In genomic region chr3:75101329-75102147, GRCh38 we compare ENCODE assay signal across 25 cellular contexts.
A peak's percentile ranks its signal among the peaks of the same experiment; 100 is the strongest.
DNase-seq lines count a peak whose midpoint lies in the region; ATAC-seq, FAIRE-seq and TF ChIP-seq lines count a peak whose summit lies in the region.
"Had no signal": no experiment of that assay in that cellular context is flagged by ENCODE, and none has a peak within 500 bp of the region (broad histone marks: within the 10 kb centered on the region; RNA-seq: fewer than 3 reads in every experiment).

No MANE protein-coding gene starts in this region.

- no peak for FAIRE-seq in urothelium cell line (lab: Jason Lieb, UNC)
- FAIRE-seq: TTC549 had no signal

- DNase-seq in natural killer cell (peak; percentile 11), epithelial cell of esophagus (ENCODE audit: low read depth) (peak; percentile 8), left lung (peak; percentile 24 to 34), urothelium cell line (ENCODE audit: low spot score) (peak; percentile 3), NCI-H2196 (lab: John Stamatoyannopoulos, UW; ENCODE audit: unreplicated experiment) (no peak), PC-9 (no peak)
- no peak for DNase-seq in natural killer cell treated with Interleukin-12 subunit alpha and Interleukin-12 subunit beta and Interleukin-15 and Interleukin-18, amount 100 ng/mL, for 72 hours (ENCODE audit: low spot score)
- DNase-seq: 8988T; activated CD4-positive, alpha-beta T cell treated with anti-CD3 and anti-CD28 coated beads for 4 hours; activated CD8-positive, alpha-beta memory T cell treated with anti-CD3 and anti-CD28 coated beads, Interleukin-2, amount 50 U/mL, for 4 hours; colonic mucosa; foreskin fibroblast; lower lobe of right lung; MV-4-11; NCI-H2029 treated with DMSO at 0.1 percent for 48 hours; NCI-H526; psoas muscle; Right ventricle myocardium superior; SW 1271; uterus had no signal

- H3K4me2 ChIP-seq in PC-9: no peak overlapping the region

- no peaks in the 10 kb centered on the region for H3K79me2 ChIP-seq in PC-9 (ENCODE audit: low read depth)

- H3K4me3 ChIP-seq in epithelial cell of esophagus (ENCODE audit: low read length) (no peak overlapping the region), left lung (no peak overlapping the region), PC-9 (no peak overlapping the region)
- H3K4me3 ChIP-seq: colonic mucosa, lower lobe of right lung, psoas muscle, skin epidermis, uterus had no signal

- no peaks in the 10 kb centered on the region for H3K27me3 Mint-ChIP-seq in natural killer cell (ENCODE audit: low read depth in 2 of 2)
- H3K27me3 Mint-ChIP-seq in natural killer cell treated with Interleukin-12 subunit alpha and Interleukin-12 subunit beta and Interleukin-15 and Interleukin-18, amount 100 ng/mL, for 72 hours: no peaks in the 10 kb centered on the region
- H3K27me3 Mint-ChIP-seq: B cell had no signal

- intact Hi-C loops in natural killer cell (cut with micrococcal nuclease): no loop called here
- intact Hi-C loops in left lung (cut with DNase I): no loop called here
- intact Hi-C loops in PC-9 (cut with micrococcal nuclease; ENCODE audit: unreplicated experiment): no loop called here

- H3K36me3 ChIP-seq in left lung (no peaks in the 10 kb centered on the region), PC-9 (ENCODE audit: low read depth) (no peaks in the 10 kb centered on the region)
- H3K36me3 ChIP-seq: colonic mucosa, lower lobe of right lung, uterus had no signal

- H3K4me3 Mint-ChIP-seq in natural killer cell: no peak overlapping the region
- no peak overlapping the region for H3K4me3 Mint-ChIP-seq in natural killer cell treated with Interleukin-12 subunit alpha and Interleukin-12 subunit beta and Interleukin-15 and Interleukin-18, amount 100 ng/mL, for 72 hours
- H3K4me3 Mint-ChIP-seq: B cell had no signal

- H3F3A ChIP-seq in PC-9 (ENCODE audit: insufficient read depth, low read depth): no peaks in the 10 kb centered on the region

- POLR2A ChIA-PET in PC-9 (lab: Charles Lee; ENCODE audit: unreplicated experiment): no interaction called here

- H3K9me3 ChIP-seq in left lung: peaks cover 0 to 18% of the 10 kb centered on the region in 2 donors
- no peaks in the 10 kb centered on the region for H3K9me3 ChIP-seq in PC-9 (ENCODE audit: insufficient read depth, low read depth)
- H3K9me3 ChIP-seq: colonic mucosa, uterus had no signal

- TF ChIP-seq CTCF in natural killer cell (IDR thresholded peaks at IDR 0.05): no peak
- TF ChIP-seq CTCF in epithelial cell of esophagus (IDR thresholded peaks at IDR 0.05; ENCODE audit: insufficient read depth, low read depth, low read length, missing control alignments): no peak
- no peak for TF ChIP-seq CTCF in left lung (IDR thresholded peaks at IDR 0.05)
- TF ChIP-seq CTCF in PC-9 (conservative IDR thresholded peaks at IDR 0.05): no peak

- H3K4me1 ChIP-seq in left lung (no peaks in the 10 kb centered on the region), PC-9 (replicated peaks; ENCODE audit: insufficient read depth) (no peaks in the 10 kb centered on the region)
- H3K4me1 ChIP-seq: colonic mucosa, lower lobe of right lung, psoas muscle, uterus had no signal

- H3K27ac Mint-ChIP-seq in natural killer cell: no peak overlapping the region
- H3K27ac Mint-ChIP-seq in natural killer cell treated with Interleukin-12 subunit alpha and Interleukin-12 subunit beta and Interleukin-15 and Interleukin-18, amount 100 ng/mL, for 72 hours: no peak overlapping the region
- H3K27ac Mint-ChIP-seq: B cell had no signal

- H3K4me1 Mint-ChIP-seq in natural killer cell: no peaks in the 10 kb centered on the region
- no peaks in the 10 kb centered on the region for H3K4me1 Mint-ChIP-seq in natural killer cell treated with Interleukin-12 subunit alpha and Interleukin-12 subunit beta and Interleukin-15 and Interleukin-18, amount 100 ng/mL, for 72 hours (ENCODE audit: low read depth in 2 of 2)
- H3K4me1 Mint-ChIP-seq: B cell had no signal

- peaks cover 17 to 32% of the 10 kb centered on the region in 2 donors for H3K9me3 Mint-ChIP-seq in natural killer cell
- peaks cover 33% of the 10 kb centered on the region for H3K9me3 Mint-ChIP-seq in natural killer cell treated with Interleukin-12 subunit alpha and Interleukin-12 subunit beta and Interleukin-15 and Interleukin-18, amount 100 ng/mL, for 72 hours

- no peak overlapping the region for H2AFZ ChIP-seq in PC-9

- no peaks in the 10 kb centered on the region; the same call in 1 of the 2 replicates for H3K9me2 ChIP-seq in PC-9 (ENCODE audit: insufficient read depth)

- H4K20me1 ChIP-seq in PC-9 (ENCODE audit: insufficient read depth): no peaks in the 10 kb centered on the region

- no peaks in the 10 kb centered on the region for H3K27me3 ChIP-seq in left lung
- no peaks in the 10 kb centered on the region for H3K27me3 ChIP-seq in PC-9 (ENCODE audit: insufficient read depth, low read depth)
- H3K27me3 ChIP-seq: colonic mucosa, uterus had no signal

- ATAC-seq in natural killer cell (no peak), left lung (peak; percentile 16), GM19035 (IDR thresholded peaks at IDR 0.05; ENCODE audit: unreplicated experiment) (no peak)
- ATAC-seq in natural killer cell treated with Interleukin-12 subunit alpha and Interleukin-12 subunit beta and Interleukin-15 and Interleukin-18, amount 100 ng/mL, for 72 hours: no peak
- ATAC-seq: HCT116, lower lobe of right lung, psoas muscle had no signal

- no TSS peak for BruUV-seq in PC-9 (replicated peaks; lab: Mats Ljungman, UMichigan)

- peaks cover 14% of the 10 kb centered on the region for H3K36me3 Mint-ChIP-seq in natural killer cell
- H3K36me3 Mint-ChIP-seq in natural killer cell treated with Interleukin-12 subunit alpha and Interleukin-12 subunit beta and Interleukin-15 and Interleukin-18, amount 100 ng/mL, for 72 hours: peaks cover 3% of the 10 kb centered on the region

- CTCF ChIA-PET in PC-9 (lab: Charles Lee): no interaction called here

- H3K27ac ChIP-seq in left lung: no peak overlapping the region
- no peak overlapping the region for H3K27ac ChIP-seq in PC-9
- H3K27ac ChIP-seq: colonic mucosa, lower lobe of right lung, psoas muscle, skin epidermis, uterus had no signal

Comparison
In these comparisons a context has a peak if more than half of its experiments do, and no peak if none do; other contexts are left out.
1. DNase-seq: peak in natural killer cell (single experiment), epithelial cell of esophagus (single experiment), left lung (2 of 2) and urothelium cell line (single experiment); none in natural killer cell treated with Interleukin-12 subunit alpha and Interleukin-12 subunit beta and Interleukin-15 and Interleukin-18, amount 100 ng/mL, for 72 hours (single experiment), NCI-H2196 (single experiment) and PC-9 (0 of 2).